22 cellular contexts compared by ENCODE assay signal in genomic region chr11:36014906-36015305, GRCh38.
"Had no signal": no experiment of that assay in that cellular context is flagged by ENCODE, and none has a peak within 500 bp of the region (broad histone marks: within the 10 kb centered on the region; RNA-seq: fewer than 3 reads in every experiment).

No MANE protein-coding gene starts in this region.

- DNase-seq: activated CD4-positive, alpha-beta T cell treated with anti-CD3 and anti-CD28 coated beads for 36 hours; activated CD4-positive, CD25-positive, alpha-beta regulatory T cell; activated CD8-positive, alpha-beta memory T cell treated with anti-CD3 and anti-CD28 coated beads, Interleukin-2, amount 10 ng/mL, durations not matched to agents 7 days and 5 days; activated CD8-positive, alpha-beta T cell treated with anti-CD3 and anti-CD28 coated beads, Interleukin-2, amount 10 ng/mL, durations not matched to agents 7 days and 5 days; activated naive CD4-positive, alpha-beta T cell; activated T-cell treated with anti-CD3 and anti-CD28 coated beads, Interleukin-2, amount 50 U/mL, for 48 hours; colonic mucosa; dorsolateral prefrontal cortex; effector memory CD4-positive, alpha-beta T cell; gastrocnemius medialis; immature natural killer cell; mucosa of descending colon; naive B cell; pancreas; spleen; stimulated activated naive CD4-positive, alpha-beta T cell treated with Interleukin-2 at 50 U/mL for 16 hours had no signal

- H3K9me3 ChIP-seq: colonic mucosa, gastrocnemius medialis, mucosa of descending colon, pancreas, prostate gland, spleen, tibial nerve had no signal

- H3K4me3 ChIP-seq: colonic mucosa, gastrocnemius medialis, lung, mucosa of descending colon, pancreas, prostate gland, spleen, tibial nerve had no signal

- H3K27me3 ChIP-seq: colonic mucosa, dorsolateral prefrontal cortex, gastrocnemius medialis, pancreas, spleen, tibial nerve had no signal

- H3K4me3 Mint-ChIP-seq: activated CD4-positive, alpha-beta T cell treated with anti-CD3 and anti-CD28 coated beads for 36 hours; activated CD8-positive, alpha-beta memory T cell treated with anti-CD3 and anti-CD28 coated beads, Interleukin-2, amount 10 ng/mL, durations not matched to agents 7 days and 5 days; activated CD8-positive, alpha-beta T cell treated with anti-CD3 and anti-CD28 coated beads, Interleukin-2, amount 10 ng/mL, durations not matched to agents 7 days and 5 days; immature natural killer cell; naive B cell had no signal

- H3K4me1 Mint-ChIP-seq: activated CD4-positive, alpha-beta T cell treated with anti-CD3 and anti-CD28 coated beads for 36 hours; activated CD8-positive, alpha-beta memory T cell treated with anti-CD3 and anti-CD28 coated beads, Interleukin-2, amount 10 ng/mL, durations not matched to agents 7 days and 5 days; immature natural killer cell; naive B cell had no signal

- H3K4me1 ChIP-seq: colonic mucosa had no signal

- H3K36me3 ChIP-seq: colonic mucosa, gastrocnemius medialis, pancreas, prostate gland, spleen, tibial nerve had no signal

- H3K9me3 Mint-ChIP-seq: activated naive CD4-positive, alpha-beta T cell treated with anti-CD3 and anti-CD28 coated beads, Interleukin-2, amount 50 U/mL, for 72 hours; activated T-helper 2 cell treated with anti-CD3 and anti-CD28 coated beads, Interferon-gamma antibody, Interleukin-2, Interleukin-4, amounts not matched to agents 10 μg/mL and 5 μg/mL and 100 μg/mL, durations not matched to agents 14 hours and 24 hours and 36 hours; immature natural killer cell had no signal

- H3K27ac Mint-ChIP-seq: activated CD4-positive, alpha-beta T cell treated with anti-CD3 and anti-CD28 coated beads for 36 hours; activated CD8-positive, alpha-beta memory T cell treated with anti-CD3 and anti-CD28 coated beads, Interleukin-2, amount 10 ng/mL, durations not matched to agents 7 days and 5 days; activated CD8-positive, alpha-beta T cell treated with anti-CD3 and anti-CD28 coated beads, Interleukin-2, amount 10 ng/mL, durations not matched to agents 7 days and 5 days; activated naive CD4-positive, alpha-beta T cell treated with anti-CD3 and anti-CD28 coated beads, Interleukin-2, amount 50 U/mL, for 72 hours; activated T-helper 2 cell treated with anti-CD3 and anti-CD28 coated beads, Interferon-gamma antibody, Interleukin-2, Interleukin-4, amounts not matched to agents 10 μg/mL and 5 μg/mL and 100 μg/mL, durations not matched to agents 14 hours and 24 hours and 36 hours; immature natural killer cell; naive B cell had no signal

- ATAC-seq: activated CD4-positive, alpha-beta T cell treated with anti-CD3 and anti-CD28 coated beads for 36 hours; activated CD8-positive, alpha-beta memory T cell treated with anti-CD3 and anti-CD28 coated beads, Interleukin-2, amount 10 ng/mL, durations not matched to agents 7 days and 5 days; activated CD8-positive, alpha-beta T cell treated with anti-CD3 and anti-CD28 coated beads, Interleukin-2, amount 10 ng/mL, durations not matched to agents 7 days and 5 days; activated naive CD4-positive, alpha-beta T cell treated with anti-CD3 and anti-CD28 coated beads, Interleukin-2, amount 50 U/mL, for 72 hours; gastrocnemius medialis; left lobe of liver; mucosa of descending colon; pancreas had no signal

- H3K36me3 Mint-ChIP-seq: activated CD8-positive, alpha-beta memory T cell treated with anti-CD3 and anti-CD28 coated beads, Interleukin-2, amount 10 ng/mL, durations not matched to agents 7 days and 5 days; activated naive CD4-positive, alpha-beta T cell treated with anti-CD3 and anti-CD28 coated beads, Interleukin-2, amount 50 U/mL, for 72 hours; immature natural killer cell; naive B cell had no signal

- H3K27ac ChIP-seq: colonic mucosa, gastrocnemius medialis, pancreas, spleen had no signal
